In genomic region chr13:92842145-92842544, GRCh38 we compare ENCODE assay signal across 14 cellular contexts.
A peak's percentile ranks its signal among the peaks of the same experiment; 100 is the strongest.
DNase-seq lines count a peak whose midpoint lies in the region; ATAC-seq and TF ChIP-seq lines count a peak whose summit lies in the region.
"Had no signal": no experiment of that assay in that cellular context is flagged by ENCODE, and none has a peak within 500 bp of the region (broad histone marks: within the 10 kb centered on the region; RNA-seq: fewer than 3 reads in every experiment).

No MANE protein-coding gene starts in this region.

- H3K36me3 Mint-ChIP-seq in osteocyte (ENCODE audit: unreplicated experiment) = peaks cover 3% of the 10 kb centered on the region
- no peaks in the 10 kb centered on the region for H3K36me3 Mint-ChIP-seq in natural killer cell treated with Interleukin-12 subunit alpha and Interleukin-12 subunit beta and Interleukin-15 and Interleukin-18, amount 100 ng/mL, for 72 hours

- no peak overlapping the region for H3K4me3 Mint-ChIP-seq in osteocyte (ENCODE audit: unreplicated experiment)
- no peak overlapping the region for H3K4me3 Mint-ChIP-seq in natural killer cell treated with Interleukin-12 subunit alpha and Interleukin-12 subunit beta and Interleukin-15 and Interleukin-18, amount 100 ng/mL, for 72 hours

- TF ChIP-seq CTCF in osteocyte (IDR thresholded peaks at IDR 0.05) = no peak

- H3K9me3 Mint-ChIP-seq in osteocyte (ENCODE audit: unreplicated experiment) = peaks cover 11% of the 10 kb centered on the region
- peaks cover 11% of the 10 kb centered on the region for H3K9me3 Mint-ChIP-seq in natural killer cell treated with Interleukin-12 subunit alpha and Interleukin-12 subunit beta and Interleukin-15 and Interleukin-18, amount 100 ng/mL, for 72 hours

- peaks cover 32% of the 10 kb centered on the region for H3K4me1 Mint-ChIP-seq in osteocyte (ENCODE audit: unreplicated experiment)
- H3K4me1 Mint-ChIP-seq in natural killer cell treated with Interleukin-12 subunit alpha and Interleukin-12 subunit beta and Interleukin-15 and Interleukin-18, amount 100 ng/mL, for 72 hours (ENCODE audit: low read depth in 2 of 2) = no peaks in the 10 kb centered on the region

- no peak for ATAC-seq in natural killer cell treated with Interleukin-12 subunit alpha and Interleukin-12 subunit beta and Interleukin-15 and Interleukin-18, amount 100 ng/mL, for 72 hours
- ATAC-seq: mucosa of descending colon had no signal

- H3K27me3 Mint-ChIP-seq in osteocyte (ENCODE audit: unreplicated experiment) = no peaks in the 10 kb centered on the region
- H3K27me3 Mint-ChIP-seq in natural killer cell treated with Interleukin-12 subunit alpha and Interleukin-12 subunit beta and Interleukin-15 and Interleukin-18, amount 100 ng/mL, for 72 hours = no peaks in the 10 kb centered on the region

- peak; percentile 88 for DNase-seq in EL
- DNase-seq in RKO (ENCODE audit: low spot score) = peak; percentile 25
- DNase-seq in fibroblast of gingiva (ENCODE audit: low read depth) = peak; percentile 89
- DNase-seq in osteocyte (ENCODE audit: extremely low spot score, unreplicated experiment) = no peak
- no peak for DNase-seq in activated CD4-positive, CD25-positive, alpha-beta regulatory T cell (lab: John Stamatoyannopoulos, UW)
- no peak for DNase-seq in natural killer cell treated with Interleukin-12 subunit alpha and Interleukin-12 subunit beta and Interleukin-15 and Interleukin-18, amount 100 ng/mL, for 72 hours (ENCODE audit: low spot score)
- no peak for DNase-seq in stimulated activated CD4-positive, alpha-beta T cell treated with anti-CD3 and anti-CD28 coated beads, Interleukin-4, amount 100 ng/mL, for 4 hours
- DNase-seq in GM19240 (ENCODE audit: insufficient read length, low spot score) = no peak
- DNase-seq: activated CD4-positive, CD25-positive, alpha-beta regulatory T cell treated with anti-CD3 and anti-CD28 coated beads, Interleukin-2, amount 50 U/mL, for 72 hours; amniotic stem cell; Calu3; mucosa of descending colon; NCI-H1417 treated with DMSO at 0.1 percent for 48 hours; NCI-H774 had no signal

- H3K27ac Mint-ChIP-seq in osteocyte (ENCODE audit: unreplicated experiment) = peak overlapping the region; percentile 77
- H3K27ac Mint-ChIP-seq in natural killer cell treated with Interleukin-12 subunit alpha and Interleukin-12 subunit beta and Interleukin-15 and Interleukin-18, amount 100 ng/mL, for 72 hours = no peak overlapping the region

Comparison
In these comparisons a context has a peak if more than half of its experiments do, and no peak if none do; other contexts are left out.
1. DNase-seq: peak in EL (single experiment), RKO (single experiment) and fibroblast of gingiva (single experiment); none in osteocyte (single experiment), activated CD4-positive, CD25-positive, alpha-beta regulatory T cell (0 of 4), natural killer cell treated with Interleukin-12 subunit alpha and Interleukin-12 subunit beta and Interleukin-15 and Interleukin-18, amount 100 ng/mL, for 72 hours (single experiment), stimulated activated CD4-positive, alpha-beta T cell treated with anti-CD3 and anti-CD28 coated beads, Interleukin-4, amount 100 ng/mL, for 4 hours (0 of 2) and GM19240 (single experiment).